ENCODE assay signal across 14 cellular contexts in the genomic region with DNA sequence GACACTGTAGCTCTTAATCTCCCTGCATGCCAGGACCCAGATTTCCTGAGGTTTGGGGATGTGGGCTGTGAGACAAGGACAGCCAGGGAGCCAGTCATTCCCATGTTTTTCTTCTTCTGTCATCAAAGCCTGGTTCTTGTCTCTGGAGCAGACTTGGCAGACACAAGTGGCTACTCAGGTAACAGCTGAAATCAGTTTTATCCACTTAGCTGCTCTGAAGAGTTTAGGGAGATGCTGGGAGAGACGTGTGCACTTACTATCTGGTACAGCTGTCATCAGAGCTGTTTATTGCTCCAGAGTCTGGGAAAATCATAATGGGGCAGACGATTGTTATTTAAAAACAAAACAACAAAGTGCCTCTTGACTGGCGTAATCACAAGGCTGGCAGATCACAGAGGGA. TPM values are rescaled to one million over a fixed set of nuclear protein-coding genes. Genes with fewer than 3 reads are reported as not detected.
DNase-seq lines count a peak whose midpoint lies in the region; ATAC-seq, FAIRE-seq and TF ChIP-seq lines count a peak whose summit lies in the region.
"Had no signal": no experiment of that assay in that cellular context is flagged by ENCODE, and none has a peak within 500 bp of the region (broad histone marks: within the 10 kb centered on the region; RNA-seq: fewer than 3 reads in every experiment).

No MANE protein-coding gene starts in this region.

- peak; percentile 84 for ATAC-seq in Right ventricle myocardium superior (ENCODE audit: poor library complexity)
- ATAC-seq: T-cell had no signal

- peaks cover 11% of the 10 kb centered on the region for H3K36me3 ChIP-seq in left ventricle myocardium inferior
- no peaks in the 10 kb centered on the region for H3K36me3 ChIP-seq in colonic mucosa

- H3K36me3 Mint-ChIP-seq in nephron progenitor cell (ENCODE audit: low read depth) = no peaks in the 10 kb centered on the region
- H3K36me3 Mint-ChIP-seq: CD4-positive, CD25-positive, alpha-beta regulatory T cell; T-cell had no signal

- no peak for DNase-seq in Right ventricle myocardium superior
- no peak for DNase-seq in left ventricle myocardium inferior
- peak; percentile 72 for DNase-seq in NCI-H2029 (lab: John Stamatoyannopoulos, UW)
- DNase-seq in NCI-H345 treated with DMSO at 0.1 percent for 48 hours (lab: John Stamatoyannopoulos, UW; ENCODE audit: unreplicated experiment) = peak; percentile 77
- DNase-seq in nephron progenitor cell = no peak
- DNase-seq in D721Med (ENCODE audit: insufficient read length, low spot score) = no peak
- no peak for DNase-seq in HCEC 1CT
- DNase-seq in colonic mucosa = no peak
- DNase-seq: CD4-positive, CD25-positive, alpha-beta regulatory T cell; NCI-H146; T-cell had no signal

- no peak for FAIRE-seq in D721Med (lab: Jason Lieb, UNC)
- FAIRE-seq: H1 had no signal

- peaks cover under 1% of the 10 kb centered on the region for H3K27me3 Mint-ChIP-seq in nephron progenitor cell (ENCODE audit: low read depth, poor library complexity)

- no peaks in the 10 kb centered on the region for H3K9me3 Mint-ChIP-seq in nephron progenitor cell
- H3K9me3 Mint-ChIP-seq: T-cell had no signal

- H3K27me3 ChIP-seq in left ventricle myocardium inferior (ENCODE audit: low read depth) (no peaks in the 10 kb centered on the region), colonic mucosa (no peaks in the 10 kb centered on the region)

- no peak overlapping the region for H3K4me3 ChIP-seq in left ventricle myocardium inferior
- H3K4me3 ChIP-seq in colonic mucosa = no peak overlapping the region

- intact Hi-C loops in Right ventricle myocardium superior (cut with DNase I) = no loop called here
- intact Hi-C loops in left ventricle myocardium inferior (cut with micrococcal nuclease) = no loop called here
- intact Hi-C loops in colonic mucosa (cut with DNase I) = no loop called here

- no peaks in the 10 kb centered on the region for H3K9me3 ChIP-seq in left ventricle myocardium inferior (replicated peaks)
- H3K9me3 ChIP-seq in colonic mucosa = no peaks in the 10 kb centered on the region

- TF ChIP-seq CTCF in left ventricle myocardium inferior (IDR thresholded peaks at IDR 0.05; ENCODE audit: borderline replicate concordance) = no peak
- no peak for TF ChIP-seq CTCF in nephron progenitor cell (IDR thresholded peaks at IDR 0.05)
- no peak for TF ChIP-seq CTCF in D721Med (IDR thresholded peaks at IDR 0.05; ENCODE audit: insufficient read depth, missing control alignments)
- no peak for TF ChIP-seq CTCF in colonic mucosa (IDR thresholded peaks at IDR 0.05)

- H3K4me3 Mint-ChIP-seq in nephron progenitor cell = no peak overlapping the region
- H3K4me3 Mint-ChIP-seq: CD4-positive, CD25-positive, alpha-beta regulatory T cell; T-cell had no signal

- H3K4me1 ChIP-seq in left ventricle myocardium inferior = peaks cover 13% of the 10 kb centered on the region
- H3K4me1 ChIP-seq in colonic mucosa = no peaks in the 10 kb centered on the region

- H3K27ac Mint-ChIP-seq in nephron progenitor cell = peak overlapping the region; percentile 57
- H3K27ac Mint-ChIP-seq: CD4-positive, CD25-positive, alpha-beta regulatory T cell; T-cell had no signal

- peaks cover 73% of the 10 kb centered on the region for H3K4me1 Mint-ChIP-seq in nephron progenitor cell
- H3K4me1 Mint-ChIP-seq: CD4-positive, CD25-positive, alpha-beta regulatory T cell; T-cell had no signal

- no peak overlapping the region for H3K9ac ChIP-seq in colonic mucosa (ENCODE audit: low read depth in 2 of 2, low read length in 2 of 2)
- H3K9ac ChIP-seq: KMS-11 had no signal

- H3K27ac ChIP-seq in left ventricle myocardium inferior (replicated peaks) (no peak overlapping the region), colonic mucosa (no peak overlapping the region)
- H3K27ac ChIP-seq: KMS-11, RWPE1 had no signal

RNA-seq across cellular contexts. Expression of a gene that starts 56.6 kb away (rescaled TPM):
- total RNA-seq in Right ventricle myocardium superior (1.2 TPM), left ventricle myocardium inferior (1.4 TPM), colonic mucosa (under 1 TPM; 0.57 to 0.64 TPM)
- total RNA-seq: CD4-positive, CD25-positive, alpha-beta regulatory T cell had no signal

Comparison
In these comparisons a context has a peak if more than half of its experiments do, and no peak if none do; other contexts are left out.
1. DNase-seq: peak in NCI-H2029 (single experiment) and NCI-H345 treated with DMSO at 0.1 percent for 48 hours (single experiment); none in Right ventricle myocardium superior (single experiment), left ventricle myocardium inferior (single experiment), nephron progenitor cell (single experiment), D721Med (single experiment), HCEC 1CT (single experiment) and colonic mucosa (single experiment).